22 cellular contexts compared by ENCODE assay signal in genomic region chr1:93999806-94000205, GRCh38.
"Had no signal": no experiment of that assay in that cellular context is flagged by ENCODE, and none has a peak within 500 bp of the region (broad histone marks: within the 10 kb centered on the region; RNA-seq: fewer than 3 reads in every experiment).

No MANE protein-coding gene starts in this region.

- H3K27ac ChIP-seq: gastrocnemius medialis, neutrophil, pancreas, testis, tibial artery, upper lobe of left lung, uterus had no signal

- H3K9me3 Mint-ChIP-seq: effector memory CD8-positive, alpha-beta T cell; memory B cell; natural killer cell treated with Interleukin-12 subunit alpha and Interleukin-12 subunit beta and Interleukin-15 and Interleukin-18, amount 100 ng/mL, for 72 hours; neural crest cell; stimulated activated memory B cell treated with anti-CD40 and anti-IgM and Interleukin-4, amounts not matched to agents 10 μg/mL and 1 μg/mL and 100 μg/mL, for 72 hours had no signal

- H3K4me3 ChIP-seq: gastrocnemius medialis, lung, pancreas, testis, tibial artery, upper lobe of left lung, uterus had no signal

- H3K27me3 Mint-ChIP-seq: natural killer cell treated with Interleukin-12 subunit alpha and Interleukin-12 subunit beta and Interleukin-15 and Interleukin-18, amount 100 ng/mL, for 72 hours had no signal

- H3K27me3 ChIP-seq: gastrocnemius medialis, neutrophil, pancreas, testis, tibial artery, upper lobe of left lung, uterus had no signal

- H3K36me3 Mint-ChIP-seq: memory B cell; natural killer cell treated with Interleukin-12 subunit alpha and Interleukin-12 subunit beta and Interleukin-15 and Interleukin-18, amount 100 ng/mL, for 72 hours; stimulated activated memory B cell treated with anti-CD40 and anti-IgM and Interleukin-4, amounts not matched to agents 10 μg/mL and 1 μg/mL and 100 μg/mL, for 72 hours had no signal

- ATAC-seq: effector memory CD8-positive, alpha-beta T cell; gastrocnemius medialis; left ventricle myocardium superior; natural killer cell treated with Interleukin-12 subunit alpha and Interleukin-12 subunit beta and Interleukin-15 and Interleukin-18, amount 100 ng/mL, for 72 hours; pancreas; sciatic nerve; stimulated activated memory B cell treated with anti-CD40 and anti-IgM and Interleukin-4, amounts not matched to agents 10 μg/mL and 1 μg/mL and 100 μg/mL, for 72 hours; stimulated activated naive CD8-positive, alpha-beta T cell treated with anti-CD3 and anti-CD28 coated beads, Interleukin-15, Interleukin-2, amounts not matched to agents 100 U/mL and 50 U/mL, for 24 hours had no signal

- H3K9me3 ChIP-seq: gastrocnemius medialis, neutrophil, pancreas, testis, tibial artery, upper lobe of left lung, uterus had no signal

- H3K27ac Mint-ChIP-seq: effector memory CD8-positive, alpha-beta T cell; memory B cell; natural killer cell treated with Interleukin-12 subunit alpha and Interleukin-12 subunit beta and Interleukin-15 and Interleukin-18, amount 100 ng/mL, for 72 hours; stimulated activated memory B cell treated with anti-CD40 and anti-IgM and Interleukin-4, amounts not matched to agents 10 μg/mL and 1 μg/mL and 100 μg/mL, for 72 hours had no signal

- H3K4me1 Mint-ChIP-seq: memory B cell; neural crest cell; stimulated activated memory B cell treated with anti-CD40 and anti-IgM and Interleukin-4, amounts not matched to agents 10 μg/mL and 1 μg/mL and 100 μg/mL, for 72 hours had no signal

- H3K36me3 ChIP-seq: gastrocnemius medialis, neutrophil, pancreas, tibial artery, upper lobe of left lung, uterus had no signal

- DNase-seq: cortex of kidney; effector memory CD8-positive, alpha-beta T cell; foreskin fibroblast; gastrocnemius medialis; head of caudate nucleus; left ventricle myocardium superior; pancreas; retina; stimulated activated CD4-positive, alpha-beta T cell treated with anti-CD3 and anti-CD28 coated beads, Interleukin-4, amount 100 ng/mL, for 4 hours; stimulated activated naive CD8-positive, alpha-beta T cell treated with anti-CD3 and anti-CD28 coated beads, Interleukin-15, Interleukin-2, amounts not matched to agents 100 U/mL and 50 U/mL, for 24 hours; substantia nigra; testis; tibial artery; upper lobe of left lung; uterus had no signal

- H3K4me3 Mint-ChIP-seq: effector memory CD8-positive, alpha-beta T cell; memory B cell; natural killer cell treated with Interleukin-12 subunit alpha and Interleukin-12 subunit beta and Interleukin-15 and Interleukin-18, amount 100 ng/mL, for 72 hours; neural crest cell; stimulated activated memory B cell treated with anti-CD40 and anti-IgM and Interleukin-4, amounts not matched to agents 10 μg/mL and 1 μg/mL and 100 μg/mL, for 72 hours had no signal

- H3K4me1 ChIP-seq: gastrocnemius medialis, pancreas, testis, tibial artery, upper lobe of left lung, uterus had no signal
